1 cellular context compared by ENCODE assay signal in the genomic region with DNA sequence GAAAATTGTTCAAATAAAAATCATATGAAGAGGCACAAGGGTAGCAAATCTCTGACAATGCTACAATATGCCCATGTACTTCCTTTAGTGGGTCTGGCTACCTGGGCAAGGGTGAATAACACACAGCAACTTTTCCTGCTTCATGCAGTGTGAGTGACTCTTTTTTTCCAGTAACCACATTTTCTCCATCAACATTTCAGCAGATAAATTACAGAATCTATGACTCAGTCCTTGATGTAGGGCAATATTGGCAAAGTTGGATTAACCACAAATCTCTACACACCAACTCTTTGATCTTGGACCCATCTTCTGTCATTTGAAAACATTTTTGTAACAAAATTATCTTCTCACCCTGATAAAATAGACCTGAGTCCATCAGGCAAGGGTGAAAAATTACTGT.
TF ChIP-seq lines count a peak whose summit lies in the region.

No MANE protein-coding gene starts in this region.

TF ChIP-seq in SK-N-SH, 30 proteins besides CTCF, POLR2A, EP300 and RAD21 (continued from another document):
- TF ChIP-seq PBX3 (IDR thresholded peaks at IDR 0.05) (no peak), GATA2 (CRISPR knock-in tag; IDR thresholded peaks at IDR 0.05) (no peak), EZH2phosphoT487 (IDR thresholded peaks at IDR 0.05; ENCODE audit: borderline replicate concordance, low read depth) (no peak), JUND (IDR thresholded peaks at IDR 0.05) (peak; percentile 49; the same call in 1 of the 2 replicates), NFIC (IDR thresholded peaks at IDR 0.05; ENCODE audit: borderline replicate concordance) (peak; percentile 15; the same call in 1 of the 2 replicates)
- TF ChIP-seq, protein P1, sequence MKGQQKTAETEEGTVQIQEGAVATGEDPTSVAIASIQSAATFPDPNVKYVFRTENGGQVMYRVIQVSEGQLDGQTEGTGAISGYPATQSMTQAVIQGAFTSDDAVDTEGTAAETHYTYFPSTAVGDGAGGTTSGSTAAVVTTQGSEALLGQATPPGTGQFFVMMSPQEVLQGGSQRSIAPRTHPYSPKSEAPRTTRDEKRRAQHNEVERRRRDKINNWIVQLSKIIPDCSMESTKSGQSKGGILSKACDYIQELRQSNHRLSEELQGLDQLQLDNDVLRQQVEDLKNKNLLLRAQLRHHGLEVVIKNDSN (IDR thresholded peaks at IDR 0.05; ENCODE audit: borderline replicate concordance, low read depth): no peak
